ENCODE assay signal across 24 cellular contexts in genomic region chr11:36164522-36165250, GRCh38.
A peak's percentile ranks its signal among the peaks of the same experiment; 100 is the strongest.
DNase-seq lines count a peak whose midpoint lies in the region; ATAC-seq, FAIRE-seq and TF ChIP-seq lines count a peak whose summit lies in the region.
"Had no signal": no experiment of that assay in that cellular context is flagged by ENCODE, and none has a peak within 500 bp of the region (broad histone marks: within the 10 kb centered on the region; RNA-seq: fewer than 3 reads in every experiment).

No MANE protein-coding gene starts in this region.

- no peaks in the 10 kb centered on the region for H3K27me3 Mint-ChIP-seq in brain

- H3K9me3 Mint-ChIP-seq in brain: peaks cover 0 to 3% (median 0%) of the 10 kb centered on the region in 5 experiments
- H3K9me3 Mint-ChIP-seq: T-helper 2 cell treated with Interferon-gamma antibody and Interleukin-4, amounts not matched to agents 5 μg/mL and 100 μg/mL, for 36 hours had no signal

- no peak overlapping the region for H3K14ac ChIP-seq in mesenchymal stem cell (ENCODE audit: low read length in 2 of 2)

- no peak overlapping the region for H2BK120ac ChIP-seq in mesenchymal stem cell (ENCODE audit: low read depth, low read length)

- H3K36me3 ChIP-seq in BE2C (no peaks in the 10 kb centered on the region), mesenchymal stem cell (ENCODE audit: control insufficient read depth in 1 of 2, insufficient read depth in 2 of 2, low read depth in 1 of 2, low read length in 2 of 2) (no peaks in the 10 kb centered on the region), pancreas (no peaks in the 10 kb centered on the region)
- H3K36me3 ChIP-seq: right lobe of liver had no signal

- H3K4me1 ChIP-seq in BE2C (peaks cover 16% of the 10 kb centered on the region), mesenchymal stem cell (ENCODE audit: control insufficient read depth, insufficient read depth, low read depth, low read length) (no peaks in the 10 kb centered on the region), pancreas (no peaks in the 10 kb centered on the region)
- H3K4me1 ChIP-seq: Caco-2, right lobe of liver had no signal

- no peak overlapping the region for H4K91ac ChIP-seq in mesenchymal stem cell (ENCODE audit: low read length)

- H2BK15ac ChIP-seq in mesenchymal stem cell (ENCODE audit: low read depth, poor library complexity, severe bottlenecking): no peak overlapping the region

- H3K4me3 ChIP-seq in BE2C (ENCODE audit: low read depth, low read length) (peak overlapping the region; percentile 29), mesenchymal stem cell (ENCODE audit: insufficient read depth in 1 of 2, low read depth in 1 of 2, low read length in 2 of 2) (no peak overlapping the region), pancreas (no peak overlapping the region)
- H3K4me3 ChIP-seq: right lobe of liver had no signal

- H2BK5ac ChIP-seq in mesenchymal stem cell (ENCODE audit: low read depth, low read length, poor library complexity, severe bottlenecking): no peak overlapping the region

- H4K8ac ChIP-seq in mesenchymal stem cell (ENCODE audit: low read length): no peak overlapping the region

- peaks cover 97% of the 10 kb centered on the region for H3K4me1 Mint-ChIP-seq in brain
- H3K4me1 Mint-ChIP-seq: activated CD8-positive, alpha-beta memory T cell treated with anti-CD3 and anti-CD28 coated beads, Interleukin-2, amount 10 ng/mL, durations not matched to agents 7 days and 5 days had no signal

- H3K18ac ChIP-seq in mesenchymal stem cell (ENCODE audit: low read depth in 1 of 2, low read length in 2 of 2): no peak overlapping the region

- WGBS in mesenchymal stem cell: 36% methylated on average over 4 of the region's 6 CpGs
- 84 to 91% methylated on average over 6 of the region's 6 CpGs for WGBS in pancreas, 2 donors

- no peak for TF ChIP-seq CTCF in BE2C (IDR thresholded peaks at IDR 0.05; ENCODE audit: low read depth, low read length)
- no peak for TF ChIP-seq CTCF in brain (conservative IDR thresholded peaks at IDR 0.05)
- TF ChIP-seq CTCF in pancreas (IDR thresholded peaks at IDR 0.05): no peak

- no peak overlapping the region for H3K4ac ChIP-seq in mesenchymal stem cell (ENCODE audit: low read depth in 1 of 2, low read length in 2 of 2)

- intact Hi-C loops in pancreas (cut with DNase I): no loop called here

- H3K4me3 Mint-ChIP-seq in brain: peak overlapping the region in 3 of 5 experiments; percentile 37 to 38 (median 38)
- H3K4me3 Mint-ChIP-seq: activated CD8-positive, alpha-beta memory T cell treated with anti-CD3 and anti-CD28 coated beads, Interleukin-2, amount 10 ng/mL, durations not matched to agents 7 days and 5 days; T-helper 2 cell treated with Interferon-gamma antibody and Interleukin-4, amounts not matched to agents 5 μg/mL and 100 μg/mL, for 36 hours had no signal

- H3K9me3 ChIP-seq in BE2C: no peaks in the 10 kb centered on the region
- H3K9me3 ChIP-seq in mesenchymal stem cell (ENCODE audit: control insufficient read depth, low read length): no peaks in the 10 kb centered on the region
- no peaks in the 10 kb centered on the region for H3K9me3 ChIP-seq in pancreas
- H3K9me3 ChIP-seq: Caco-2, right lobe of liver had no signal

- H2AFZ ChIP-seq in mesenchymal stem cell (ENCODE audit: low read depth, low read length): no peak overlapping the region

- ATAC-seq in HG03457 (IDR thresholded peaks at IDR 0.05; ENCODE audit: unreplicated experiment) (no peak), pancreas (no peak)
- ATAC-seq: activated CD8-positive, alpha-beta memory T cell treated with anti-CD3 and anti-CD28 coated beads, Interleukin-2, amount 10 ng/mL, durations not matched to agents 7 days and 5 days; right lobe of liver had no signal

- DNase-seq in BE2C (peak; percentile 27), M059J (ENCODE audit: low read depth) (peak; percentile 47), mesenchymal stem cell (peak; percentile 46), NCI-H2227 (lab: John Stamatoyannopoulos, UW; ENCODE audit: unreplicated experiment) (no peak), NCI-H345 (lab: John Stamatoyannopoulos, UW) (no peak), pancreas (no peak)
- DNase-seq: activated CD4-positive, CD25-positive, alpha-beta regulatory T cell treated with anti-CD3 and anti-CD28 coated beads, Interleukin-2, amount 50 U/mL, for 72 hours; activated CD8-positive, alpha-beta memory T cell treated with anti-CD3 and anti-CD28 coated beads, Interleukin-2, amount 10 ng/mL, durations not matched to agents 7 days and 5 days; activated effector memory CD4-positive, alpha-beta T cell treated with anti-CD3 and anti-CD28 coated beads, Interleukin-2, amount 50 U/mL, for 16 hours; aorta; Caco-2; erythroblast; GF-D8; head of caudate nucleus; islet precursor cell; MM.1S; NCI-H2029 treated with DMSO at 0.1 percent for 48 hours; NCI-H774; right lobe of liver; stimulated activated CD4-positive, alpha-beta T cell treated with anti-CD3 and anti-CD28 coated beads, Interleukin-2, amount 100 ng/mL, for 24 hours had no signal

- peaks cover 13% of the 10 kb centered on the region for H3K36me3 Mint-ChIP-seq in brain
- H3K36me3 Mint-ChIP-seq: activated CD8-positive, alpha-beta memory T cell treated with anti-CD3 and anti-CD28 coated beads, Interleukin-2, amount 10 ng/mL, durations not matched to agents 7 days and 5 days had no signal

- no peak overlapping the region for H3K9ac ChIP-seq in mesenchymal stem cell (ENCODE audit: low read length)

- no peaks in the 10 kb centered on the region for H3K79me1 ChIP-seq in mesenchymal stem cell (replicated peaks; ENCODE audit: low read length, poor library complexity, severe bottlenecking)

- no peak overlapping the region for H3K27ac ChIP-seq in mesenchymal stem cell (ENCODE audit: low read length, poor library complexity, severe bottlenecking)
- no peak overlapping the region for H3K27ac ChIP-seq in pancreas
- H3K27ac ChIP-seq: right lobe of liver had no signal

- H2BK12ac ChIP-seq in mesenchymal stem cell (ENCODE audit: low read length in 2 of 2): no peak overlapping the region

- no peak for FAIRE-seq in pancreas (lab: Jason Lieb, UNC)
- FAIRE-seq: colon had no signal

- no peak overlapping the region for H3K4me2 ChIP-seq in mesenchymal stem cell (ENCODE audit: low read length, poor library complexity, severe bottlenecking)

- H3K23ac ChIP-seq in mesenchymal stem cell (ENCODE audit: low read length in 2 of 2): no peak overlapping the region

- H3K27me3 ChIP-seq in BE2C: no peaks in the 10 kb centered on the region
- H3K27me3 ChIP-seq in mesenchymal stem cell (ENCODE audit: control insufficient read depth in 1 of 2, insufficient read depth in 1 of 2, low read length in 2 of 2): no peaks in the 10 kb centered on the region
- no peaks in the 10 kb centered on the region for H3K27me3 ChIP-seq in pancreas
- H3K27me3 ChIP-seq: right lobe of liver had no signal

- peak overlapping the region; percentile 52 to 95 (median 89) for H3K27ac Mint-ChIP-seq in brain
- H3K27ac Mint-ChIP-seq: activated CD8-positive, alpha-beta memory T cell treated with anti-CD3 and anti-CD28 coated beads, Interleukin-2, amount 10 ng/mL, durations not matched to agents 7 days and 5 days; T-helper 2 cell treated with Interferon-gamma antibody and Interleukin-4, amounts not matched to agents 5 μg/mL and 100 μg/mL, for 36 hours had no signal

- peak overlapping the region; percentile 31 for H2AK5ac ChIP-seq in mesenchymal stem cell (ENCODE audit: low read length, severe bottlenecking)

Comparison
In these comparisons a context has a peak if more than half of its experiments do, and no peak if none do; other contexts are left out.
1. DNase-seq: peak in BE2C (single experiment), M059J (single experiment) and mesenchymal stem cell (single experiment); none in NCI-H2227 (single experiment), NCI-H345 (single experiment) and pancreas (0 of 6).